ENCODE assay signal across 8 cellular contexts in the genomic region with DNA sequence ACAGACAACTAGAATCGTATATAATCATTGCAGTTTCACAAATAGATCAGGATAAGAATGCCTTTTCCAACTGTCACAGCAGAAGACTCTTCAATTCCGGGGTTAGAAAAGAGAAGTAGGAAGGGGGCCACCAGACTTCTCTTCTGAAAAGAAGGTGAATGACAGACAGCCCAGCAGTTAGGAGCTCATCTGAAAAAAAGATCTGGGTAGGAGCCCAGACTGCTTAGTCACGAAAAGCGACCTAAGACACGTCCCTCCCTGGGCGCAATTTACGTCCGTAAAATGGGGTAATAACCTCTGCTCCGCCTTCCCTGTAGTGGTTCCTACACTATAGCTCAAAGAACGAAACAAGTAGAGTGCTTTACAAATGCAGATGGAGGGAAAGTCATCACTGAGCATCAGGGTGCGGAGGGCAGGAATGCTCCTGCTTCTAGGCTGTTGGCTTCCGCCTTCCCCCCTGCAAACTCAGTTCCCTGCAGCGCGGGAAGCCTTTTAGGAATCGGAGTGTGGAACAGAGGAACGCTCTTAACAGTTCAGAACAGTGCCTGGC. TPM values are rescaled to one million over a fixed set of nuclear protein-coding genes. Genes with fewer than 3 reads are reported as not detected.
DNase-seq lines count a peak whose midpoint lies in the region; TF ChIP-seq lines count a peak whose summit lies in the region.

No MANE protein-coding gene starts in this region.

- H3K36me3 ChIP-seq in H7 (replicated peaks; ENCODE audit: control insufficient read depth, insufficient read depth, low read length), result peaks cover 21% of the 10 kb centered on the region

- H3K4me3 ChIP-seq in GM12864 (ENCODE audit: low read depth, low read length) (peak overlapping the region; percentile 94), H7 (ENCODE audit: insufficient read depth, low read depth, low read length) (peak overlapping the region; percentile 94), LNCaP clone FGC (ENCODE audit: low read depth, low read length) (peak overlapping the region; percentile 82)

- intact Hi-C loops in posterior cingulate gyrus (cut with DNase I), result loop anchor here (1.0 to 10.0 kb wide), 2 partner anchors 37 to 151 kb away; a partner anchor contains a TSS

- in situ Hi-C loops in T47D (cut with HindIII; ENCODE audit: low pct_unique_long_range_greater_than_20kb, low sequenced_read_pairs), result no loop called here

- H3K27me3 ChIP-seq in H7 (ENCODE audit: control insufficient read depth, insufficient read depth, low read length), result no peaks in the 10 kb centered on the region

- DNase-seq in GM12864 (ENCODE audit: low read depth), result peak; percentile 57
- peak; percentile 80 for DNase-seq in H7
- DNase-seq in LNCaP clone FGC (ENCODE audit: low read depth), result peak; percentile 37
- DNase-seq in T follicular helper cell (ENCODE audit: low read depth), result peak; percentile 47
- DNase-seq in T47D (ENCODE audit: low read depth in 1 of 2, low spot score in 1 of 2), result peak; percentile 4 to 41
- DNase-seq in left kidney (ENCODE audit: low read depth, low spot score), result peak; percentile 59
- DNase-seq in stimulated activated CD4-positive, alpha-beta T cell treated with anti-CD3 and anti-CD28 coated beads, TNF-alpha, amount 100 ng/mL, for 48 hours (ENCODE audit: low read depth in 3 of 3), result peak; percentile 20 to 44 (median 43)
- no peak for DNase-seq in posterior cingulate gyrus

- no peak for TF ChIP-seq CTCF in GM12864 (IDR thresholded peaks at IDR 0.05; ENCODE audit: low read depth, low read length, missing control alignments)
- no peak for TF ChIP-seq CTCF in LNCaP clone FGC (IDR thresholded peaks at IDR 0.05; ENCODE audit: control insufficient read depth, extremely low read depth, insufficient read depth)

RNA-seq across cellular contexts. Expression of a gene that starts 0.6 kb away (rescaled TPM):
- total RNA-seq in H7 (2014; rRNA removed; shearing (Covaris generic)), result 94.3 and 95.0 TPM in 2 replicates

RNA-seq across cellular contexts. Expression of a gene that starts 0.8 kb away (rescaled TPM):
- 24.1 and 33.5 TPM in 2 replicates for total RNA-seq in H7 (2014; rRNA removed; shearing (Covaris generic))

RNA-seq across cellular contexts. Expression of a gene that starts 37.6 kb away (rescaled TPM):
- 20.5 and 28.5 TPM in 2 replicates for total RNA-seq in H7 (2014; rRNA removed; shearing (Covaris generic))

Comparison
In these comparisons a context has a peak if more than half of its experiments do, and no peak if none do; other contexts are left out.
1. DNase-seq: peak in GM12864 (single experiment), H7 (single experiment), LNCaP clone FGC (single experiment), T follicular helper cell (single experiment), T47D (2 of 2), left kidney (single experiment) and stimulated activated CD4-positive, alpha-beta T cell treated with anti-CD3 and anti-CD28 coated beads, TNF-alpha, amount 100 ng/mL, for 48 hours (3 of 3); none in posterior cingulate gyrus (0 of 10).
2. Peak in every context shown above with its lines, with median percentiles within 50 percentile points of each other: H3K4me3 ChIP-seq.